21 cellular contexts compared by ENCODE assay signal in the genomic region with DNA sequence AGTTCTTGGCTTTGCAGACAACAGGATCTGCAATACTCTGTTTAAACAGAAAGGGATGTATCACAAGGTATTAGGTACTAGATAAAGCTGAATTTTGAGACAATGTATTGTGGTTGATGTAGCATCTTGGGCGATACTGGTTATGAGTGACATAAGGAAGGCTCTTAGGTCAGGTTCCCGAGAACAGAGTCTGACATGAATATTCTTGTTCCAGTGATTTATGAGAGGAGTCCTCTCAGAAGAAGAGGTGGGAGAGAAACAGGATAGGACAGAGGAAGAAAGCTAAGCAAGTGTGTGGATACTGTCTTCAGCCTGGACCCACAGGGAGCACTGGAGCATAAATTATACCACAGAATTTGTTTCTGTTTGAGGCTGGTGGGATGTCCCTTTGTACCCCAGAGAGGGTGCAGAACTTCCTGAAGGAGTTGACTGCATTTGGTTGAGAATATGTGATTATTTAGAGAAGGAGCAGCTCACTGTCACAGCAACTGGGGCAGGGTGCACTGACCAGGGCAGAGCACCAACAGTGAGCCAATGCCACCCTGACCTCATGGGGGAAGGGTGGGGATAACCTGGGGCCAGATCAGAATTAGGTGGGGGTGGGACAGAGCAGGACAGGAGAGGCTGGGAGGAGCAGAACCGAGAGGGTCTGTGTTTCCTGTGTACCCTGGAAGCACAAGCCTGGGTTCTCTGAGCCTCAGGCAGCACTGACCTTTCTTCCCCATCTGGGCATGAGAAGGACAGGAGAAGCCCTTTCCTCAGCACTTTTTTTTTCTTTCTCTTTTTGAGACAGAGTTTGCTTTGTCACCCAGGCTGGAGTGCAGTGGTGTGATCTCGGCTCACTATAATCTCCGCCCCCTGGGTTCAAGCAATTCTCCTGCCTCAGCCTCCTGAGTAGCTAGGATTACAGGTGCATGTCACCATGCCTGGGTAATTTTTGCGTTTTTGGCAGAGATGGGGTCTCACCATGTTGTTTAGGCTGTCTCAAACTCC. TPM values are rescaled to one million over a fixed set of nuclear protein-coding genes. Genes with fewer than 3 reads are reported as not detected.
DNase-seq lines count a peak whose midpoint lies in the region; ATAC-seq, FAIRE-seq and TF ChIP-seq lines count a peak whose summit lies in the region.
"Had no signal": no experiment of that assay in that cellular context is flagged by ENCODE, and none has a peak within 500 bp of the region (broad histone marks: within the 10 kb centered on the region; RNA-seq: fewer than 3 reads in every experiment).

No MANE protein-coding gene starts in this region.

- WGBS in GM12878 (ENCODE audit: insufficient coverage, insufficient replicate concordance, low lambda C conversion rate, missing lambda C conversion rate) = 11% methylated on average over 6 of the region's 6 CpGs

- H3K36me3 ChIP-seq in GM12878 (ENCODE audit: control insufficient read depth in 2 of 2, insufficient read depth in 2 of 2, low read length in 1 of 2) (no peaks in the 10 kb centered on the region), SJCRH30 (no peaks in the 10 kb centered on the region)
- H3K36me3 ChIP-seq: esophagus squamous epithelium had no signal

- H3K4me1 ChIP-seq in GM12878 (ENCODE audit: control insufficient read depth, insufficient read depth, low read length) (peaks cover 16% of the 10 kb centered on the region), SJCRH30 (peaks cover 13% of the 10 kb centered on the region)

- H3K4me3 Mint-ChIP-seq in stimulated activated effector memory CD8-positive, alpha-beta T cell treated with anti-CD3 and anti-CD28 coated beads, Interleukin-12 subunit alpha, Interleukin-12 subunit beta, amount 100 ng/mL, for 72 hours = no peak overlapping the region
- H3K4me3 Mint-ChIP-seq: activated CD4-positive, alpha-beta memory T cell treated with anti-CD3 and anti-CD28 coated beads, Interleukin-2, amount 10 ng/mL, durations not matched to agents 7 days and 5 days; activated T-helper 1 cell treated with anti-CD3 and anti-CD28 coated beads, Interleukin-12 subunit alpha, Interleukin-12 subunit beta, Interleukin-2, Interleukin-4 antibody, amounts not matched to agents 30 ng/mL and 10 ng/mL and 1 ng/mL, durations not matched to agents 14 hours and 24 hours and 36 hours; CD8-positive, alpha-beta memory T cell; type B pancreatic cell had no signal

- no peaks in the 10 kb centered on the region for H3K4me1 Mint-ChIP-seq in stimulated activated effector memory CD8-positive, alpha-beta T cell treated with anti-CD3 and anti-CD28 coated beads, Interleukin-12 subunit alpha, Interleukin-12 subunit beta, amount 100 ng/mL, for 72 hours
- H3K4me1 Mint-ChIP-seq: activated CD4-positive, alpha-beta memory T cell treated with anti-CD3 and anti-CD28 coated beads, Interleukin-2, amount 10 ng/mL, durations not matched to agents 7 days and 5 days; CD8-positive, alpha-beta memory T cell had no signal

- no peaks in the 10 kb centered on the region for H3K79me2 ChIP-seq in GM12878 (ENCODE audit: control insufficient read depth, insufficient read depth, low read length)

- no peak for TF ChIP-seq RAD21 in GM12878 (IDR thresholded peaks at IDR 0.05; ENCODE audit: insufficient read depth, low read depth, low read length)

- no peaks in the 10 kb centered on the region for H3K36me3 Mint-ChIP-seq in stimulated activated effector memory CD8-positive, alpha-beta T cell treated with anti-CD3 and anti-CD28 coated beads, Interleukin-12 subunit alpha, Interleukin-12 subunit beta, amount 100 ng/mL, for 72 hours
- H3K36me3 Mint-ChIP-seq: CD8-positive, alpha-beta memory T cell; type B pancreatic cell had no signal

- peak; percentile 91 for FAIRE-seq in GM12878 (lab: Jason Lieb, UNC)

- no peak overlapping the region for H3K9ac ChIP-seq in GM12878 (ENCODE audit: control insufficient read depth, insufficient read depth, low read length)

- no peak for TF ChIP-seq EP300 in GM12878 (IDR thresholded peaks at IDR 0.05; ENCODE audit: borderline replicate concordance in 1 of 2, control insufficient read depth in 1 of 2, low read depth in 2 of 2, low read length in 2 of 2)

- intact Hi-C loops in GM12878 (cut with micrococcal nuclease; ENCODE audit: unreplicated experiment) = no loop called here

- H3K4me3 ChIP-seq in GM12878 (no peak overlapping the region; the same call in 1 of the 2 replicates), SJCRH30 (no peak overlapping the region)
- H3K4me3 ChIP-seq: esophagus squamous epithelium had no signal

- POLR2A ChIA-PET in GM12878 (lab: Charles Lee) = interaction anchor here (0.6 kb wide), 1 partner anchor 1271 kb away, joined by 3 read pairs; no protein-coding TSS in a partner anchor

- in situ Hi-C loops in GM13976 (cut with MboI; ENCODE audit: low sequenced_read_pairs, unreplicated experiment) = no loop called here
- in situ Hi-C loops in GM12878 (cut with MboI) = no loop called here

- H3K27me3 ChIP-seq in GM12878 (replicated peaks in 1 of 2; ENCODE audit: control insufficient read depth in 2 of 2, insufficient read depth in 2 of 2, low read length in 1 of 2) (no peaks in the 10 kb centered on the region), SJCRH30 (0 out of 2 replicates have a peak, but pooled peaks cover 9% of the 10 kb centered on the region)

- H3K4me2 ChIP-seq in GM12878 (ENCODE audit: control insufficient read depth, insufficient read depth) = peak overlapping the region; percentile 56

- no peaks in the 10 kb centered on the region for H3K9me3 Mint-ChIP-seq in stimulated activated effector memory CD8-positive, alpha-beta T cell treated with anti-CD3 and anti-CD28 coated beads, Interleukin-12 subunit alpha, Interleukin-12 subunit beta, amount 100 ng/mL, for 72 hours
- H3K9me3 Mint-ChIP-seq: activated CD4-positive, alpha-beta memory T cell treated with anti-CD3 and anti-CD28 coated beads, Interleukin-2, amount 10 ng/mL, durations not matched to agents 7 days and 5 days; activated T-helper 1 cell treated with anti-CD3 and anti-CD28 coated beads, Interleukin-12 subunit alpha, Interleukin-12 subunit beta, Interleukin-2, Interleukin-4 antibody, amounts not matched to agents 30 ng/mL and 10 ng/mL and 1 ng/mL, durations not matched to agents 14 hours and 24 hours and 36 hours; CD8-positive, alpha-beta memory T cell; type B pancreatic cell had no signal

- RAD21 ChIA-PET in GM12878 (lab: Charles Lee; ENCODE audit: unreplicated experiment) = interaction anchor here (1.0 kb wide), 1 partner anchor 327 kb away, joined by 3 read pairs; no protein-coding TSS in a partner anchor

- peak overlapping the region; percentile 29 for H2AFZ ChIP-seq in GM12878 (ENCODE audit: control insufficient read depth, low read depth, low read length)

- TF ChIP-seq CTCF in GM13976 (IDR thresholded peaks at IDR 0.05; ENCODE audit: borderline replicate concordance, control extremely low read depth, extremely low read depth, insufficient read depth, missing control alignments) = no peak
- no peak for TF ChIP-seq CTCF in GM12878 (IDR thresholded peaks at IDR 0.05 in 2 of 3, conservative IDR thresholded peaks at IDR 0.05 in 1 of 3; ENCODE audit: control insufficient read depth in 2 of 3, extremely low read depth in 1 of 3, insufficient read depth in 1 of 3, low read depth in 3 of 3, low read length in 3 of 3)

- DNase-seq in GM13976 (ENCODE audit: low spot score) (peak; percentile 26), GM12878 (ENCODE audit: low read depth, low spot score) (peak; percentile 56), SJCRH30 (no peak), DMS153 (lab: John Stamatoyannopoulos, UW) (no peak)
- no peak for DNase-seq in stimulated activated effector memory CD8-positive, alpha-beta T cell treated with anti-CD3 and anti-CD28 coated beads, Interleukin-12 subunit alpha, Interleukin-12 subunit beta, amount 100 ng/mL, for 72 hours (ENCODE audit: low spot score in 2 of 2)
- DNase-seq: activated CD4-positive, alpha-beta memory T cell treated with anti-CD3 and anti-CD28 coated beads, Interleukin-2, amount 10 ng/mL, durations not matched to agents 7 days and 5 days; CD8-positive, alpha-beta memory T cell; esophagus squamous epithelium; hippocampal formation; NCI-H2081; NCI-H774; stimulated activated CD4-positive, alpha-beta T cell treated with anti-CD3 and anti-CD28 coated beads, Interleukin-4, amount 100 ng/mL, for 24 hours had no signal

- H3K27ac ChIP-seq in GM12878 (ENCODE audit: control insufficient read depth, insufficient read depth) = peak overlapping the region; percentile 41
- no peak overlapping the region for H3K27ac ChIP-seq in SJCRH30

- H3K27ac Mint-ChIP-seq in stimulated activated effector memory CD8-positive, alpha-beta T cell treated with anti-CD3 and anti-CD28 coated beads, Interleukin-12 subunit alpha, Interleukin-12 subunit beta, amount 100 ng/mL, for 72 hours = no peak overlapping the region
- H3K27ac Mint-ChIP-seq: activated CD4-positive, alpha-beta memory T cell treated with anti-CD3 and anti-CD28 coated beads, Interleukin-2, amount 10 ng/mL, durations not matched to agents 7 days and 5 days; activated T-helper 1 cell treated with anti-CD3 and anti-CD28 coated beads, Interleukin-12 subunit alpha, Interleukin-12 subunit beta, Interleukin-2, Interleukin-4 antibody, amounts not matched to agents 30 ng/mL and 10 ng/mL and 1 ng/mL, durations not matched to agents 14 hours and 24 hours and 36 hours; CD8-positive, alpha-beta memory T cell; type B pancreatic cell had no signal

- BruUV-seq in GM12878 (replicated peaks; lab: Mats Ljungman, UMichigan) = no TSS peak

- TF ChIP-seq POLR2A in GM12878 (IDR thresholded peaks at IDR 0.05; ENCODE audit: low read depth, low read length) = no peak

- no peaks in the 10 kb centered on the region for H4K20me1 ChIP-seq in GM12878 (ENCODE audit: control insufficient read depth, insufficient read depth)

- CTCF ChIA-PET in GM12878 (lab: Yijun Ruan, JAX) = interaction anchor here (0.5 to 2.5 kb wide), 8 partner anchors 19 to 581 kb away, joined by 3 to 11 read pairs (median 5); no protein-coding TSS in a partner anchor

- SMC1A ChIA-PET in GM12878 (lab: Charles Lee; ENCODE audit: uncharacterized antibody, unreplicated experiment) = interaction anchor here (0.7 to 2.5 kb wide), 7 partner anchors 11 to 150 kb away, joined by 3 to 11 read pairs (median 4); no protein-coding TSS in a partner anchor

- H3K9me3 ChIP-seq in GM12878 (replicated peaks; ENCODE audit: control insufficient read depth, insufficient read depth, low read length) (no peaks in the 10 kb centered on the region), SJCRH30 (replicated peaks) (0 out of 2 replicates have a peak, but pooled peaks cover 2% of the 10 kb centered on the region)
- H3K9me3 ChIP-seq: esophagus squamous epithelium had no signal

- ATAC-seq in HG03432 (IDR thresholded peaks at IDR 0.05; ENCODE audit: unreplicated experiment) (peak; percentile 46), GM12878 (peak; percentile 88), HG03457 (IDR thresholded peaks at IDR 0.05; ENCODE audit: unreplicated experiment) (no peak), GM18511 (IDR thresholded peaks at IDR 0.05; ENCODE audit: unreplicated experiment) (no peak)
- peak; percentile 51 for ATAC-seq in stimulated activated effector memory CD8-positive, alpha-beta T cell treated with anti-CD3 and anti-CD28 coated beads, Interleukin-12 subunit alpha, Interleukin-12 subunit beta, amount 100 ng/mL, for 72 hours
- ATAC-seq: HCT116 had no signal

RNA-seq across cellular contexts. Expression of gene SLC6A9, which starts 36.3 kb away (rescaled TPM):
- total RNA-seq in GM12878 (2013; cell fraction: nucleolus; rRNA removed) = 0.52 and 1.2 TPM in 2 replicates
- total RNA-seq in GM12878 (2014; rRNA removed) (0.38 and 0.40 TPM in 2 replicates), GM12878 (2014; rRNA removed; fragmentation: Illumina TruSeq; extraction: Trizol) (0.36 and 0.88 TPM in 2 replicates), GM12878 (2021) (1.4 and 2.0 TPM in 2 replicates)
- 0.77 TPM for polyA plus RNA-seq in GM12878 (2011; ENCODE audit: low read depth)
- polyA plus RNA-seq in GM12878 (2011; rRNA removed) (0.10 and 0.58 TPM in 2 replicates), GM12878 (2014; fragmentation: Illumina TruSeq; extraction: Trizol) (0.46 and 0.68 TPM in 2 replicates), GM12878 (2014; fragmentation: Nextera tagmentation; extraction: Ambion mirVana) (under 1 TPM; 0.02 to 0.03 TPM), GM12878 (2014; rRNA removed) (1.6 TPM in 2 replicates), GM12878 (2016; fragmentation: Nextera tagmentation; extraction: Ambion mirVana) (1 to 10 TPM in 1 of 2 experiments, under 1 TPM in 1; 0.74 to 1.3 TPM)
- 0.50 and 0.64 TPM in 2 replicates for polyA plus RNA-seq in GM12878 (2011; cell fraction: cytosol; rRNA removed)
- polyA plus RNA-seq in GM12878 (2011; cell fraction: nucleus; rRNA removed) = 1.9 and 2.2 TPM in 2 replicates
- 0.93 and 1.6 TPM in 2 replicates for polyA plus RNA-seq in GM12878 (2012)
- 0.44 and 1.0 TPM in 2 replicates for polyA minus RNA-seq in GM12878 (2011; rRNA and poly(A)+ RNA removed)
- polyA minus RNA-seq in GM12878 (2011; cell fraction: cytosol; rRNA and poly(A)+ RNA removed) = 0.67 and 0.73 TPM in 2 replicates
- 0.36 and 1.1 TPM in 2 replicates for polyA minus RNA-seq in GM12878 (2011; cell fraction: nucleus; rRNA and poly(A)+ RNA removed)
- total RNA-seq in SJCRH30 (2014; rRNA removed; shearing (Covaris generic)) = 0.51 and 0.63 TPM in 2 replicates

RNA-seq across cellular contexts. Expression of gene KLF17, which starts 51.1 kb away (rescaled TPM):
- not detected in 2 replicates for total RNA-seq in GM12878 (2013; cell fraction: nucleolus; rRNA removed)
- total RNA-seq in GM12878 (2014; rRNA removed) (not detected in 2 replicates), GM12878 (2014; rRNA removed; fragmentation: Illumina TruSeq; extraction: Trizol) (not detected in 2 replicates), GM12878 (2021) (not detected in 2 replicates)
- not detected for polyA plus RNA-seq in GM12878 (2011; ENCODE audit: low read depth)
- polyA plus RNA-seq in GM12878 (2011; rRNA removed) (not detected in 2 replicates), GM12878 (2014; fragmentation: Illumina TruSeq; extraction: Trizol) (not detected in 2 replicates), GM12878 (2014; fragmentation: Nextera tagmentation; extraction: Ambion mirVana) (not detected), GM12878 (2014; rRNA removed) (not detected in 2 replicates), GM12878 (2016; fragmentation: Nextera tagmentation; extraction: Ambion mirVana) (not detected)
- polyA plus RNA-seq in GM12878 (2011; cell fraction: cytosol; rRNA removed) = not detected in 2 replicates
- polyA plus RNA-seq in GM12878 (2011; cell fraction: nucleus; rRNA removed) = not detected in 2 replicates
- polyA plus RNA-seq in GM12878 (2012) = not detected in 2 replicates
- not detected in 2 replicates for polyA minus RNA-seq in GM12878 (2011; rRNA and poly(A)+ RNA removed)
- polyA minus RNA-seq in GM12878 (2011; cell fraction: cytosol; rRNA and poly(A)+ RNA removed) = not detected in 2 replicates
- polyA minus RNA-seq in GM12878 (2011; cell fraction: nucleus; rRNA and poly(A)+ RNA removed) = not detected in 2 replicates
- total RNA-seq in SJCRH30 (2014; rRNA removed; shearing (Covaris generic)) = not detected in 2 replicates
- total RNA-seq: activated CD4-positive, alpha-beta memory T cell treated with anti-CD3 and anti-CD28 coated beads, Interleukin-2, amount 10 ng/mL, durations not matched to agents 7 days and 5 days; activated T-helper 1 cell treated with anti-CD3 and anti-CD28 coated beads, Interleukin-12 subunit alpha, Interleukin-12 subunit beta, Interleukin-2, Interleukin-4 antibody, amounts not matched to agents 30 ng/mL and 10 ng/mL and 1 ng/mL, durations not matched to agents 14 hours and 24 hours and 36 hours; CD8-positive, alpha-beta memory T cell; dermis microvascular lymphatic vessel endothelial cell; MCF 10A had no signal
- polyA plus RNA-seq: CD8-positive, alpha-beta memory T cell; neural cell had no signal

Comparison
In these comparisons a context has a peak if more than half of its experiments do, and no peak if none do; other contexts are left out.
1. DNase-seq: peak in GM13976 (single experiment) and GM12878 (single experiment); none in stimulated activated effector memory CD8-positive, alpha-beta T cell treated with anti-CD3 and anti-CD28 coated beads, Interleukin-12 subunit alpha, Interleukin-12 subunit beta, amount 100 ng/mL, for 72 hours (0 of 2), SJCRH30 (0 of 2) and DMS153 (single experiment).
2. ATAC-seq: peak in HG03432 (single experiment), GM12878 (single experiment) and stimulated activated effector memory CD8-positive, alpha-beta T cell treated with anti-CD3 and anti-CD28 coated beads, Interleukin-12 subunit alpha, Interleukin-12 subunit beta, amount 100 ng/mL, for 72 hours (single experiment); none in HG03457 (single experiment) and GM18511 (single experiment).